ENCODE assay signal across 1 cellular context in the genomic region with DNA sequence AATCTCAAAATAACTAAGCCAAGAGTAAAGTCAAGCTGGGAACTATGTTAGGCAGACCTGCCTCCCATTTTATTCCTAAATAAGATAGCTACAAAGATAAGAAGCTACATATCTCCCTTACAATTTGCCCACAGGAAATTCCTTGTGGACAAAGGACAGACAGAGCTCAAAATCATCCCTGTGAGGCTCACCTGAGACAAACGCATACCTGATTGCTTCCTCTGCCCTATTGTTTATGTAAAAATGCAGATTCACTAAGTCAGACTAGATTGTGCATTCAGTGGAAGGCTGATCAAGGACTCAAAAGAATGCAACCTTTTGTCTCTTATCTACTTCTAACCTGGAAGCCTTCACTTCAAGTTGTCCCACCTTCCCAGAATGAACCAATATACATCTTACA.
TF ChIP-seq lines count a peak whose summit lies in the region.

No MANE protein-coding gene starts in this region.

TF ChIP-seq in GM23338, 12 proteins besides CTCF, POLR2A, EP300 and RAD21 (continued from another document):
- 0 out of 2 replicates have a peak, but pooled peaks have one; percentile 4 for TF ChIP-seq ZNF462 (CRISPR knock-in tag; IDR thresholded peaks at IDR 0.05)
